ENCODE assay signal across 8 cellular contexts in genomic region chr19:45994989-45995714, GRCh38. TPM values are rescaled to one million over a fixed set of nuclear protein-coding genes. Genes with fewer than 3 reads are reported as not detected.
DNase-seq lines count a peak whose midpoint lies in the region; ATAC-seq and TF ChIP-seq lines count a peak whose summit lies in the region.

TSS of gene CCDC61 (plus strand) at chr19:45995467. CDS start at chr19:46003019, 7,552 bp downstream.

- no peaks in the 10 kb centered on the region for H4K20me1 ChIP-seq in SU-DHL-6 (ENCODE audit: low read depth, low read length)

- H3K36me3 ChIP-seq in SU-DHL-6 (ENCODE audit: low read length) (no peaks in the 10 kb centered on the region), heart left ventricle (peaks cover 0 to 5% (median 0%) of the 10 kb centered on the region in 9 donors), upper lobe of right lung (no peaks in the 10 kb centered on the region)

- H3K27me3 Mint-ChIP-seq in activated naive CD8-positive, alpha-beta T cell treated with anti-CD3 and anti-CD28 coated beads, Interleukin-2, amount 50 U/mL, for 24 hours: peaks cover 13% of the 10 kb centered on the region

- H3K4me1 ChIP-seq in heart left ventricle: peaks cover 3 to 20% (median 13%) of the 10 kb centered on the region in 12 donors
- peaks cover 11% of the 10 kb centered on the region for H3K4me1 ChIP-seq in upper lobe of right lung

- no peak within 1 kb of the TSS for H3K27ac Mint-ChIP-seq in activated naive CD8-positive, alpha-beta T cell treated with anti-CD3 and anti-CD28 coated beads, Interleukin-2, amount 50 U/mL, for 24 hours

- peak within 1 kb of the TSS; percentile 100 for H3K4me2 ChIP-seq in SU-DHL-6 (ENCODE audit: low read depth, low read length, poor library complexity, severe bottlenecking)

- H3K79me2 ChIP-seq in SU-DHL-6 (ENCODE audit: insufficient read depth, low read length): 0 out of 2 replicates have a peak, but pooled peaks cover 5% of the 10 kb centered on the region

- H3K4me3 ChIP-seq in GM12865 (ENCODE audit: low read depth, low read length) (peak within 1 kb of the TSS; percentile 87), SU-DHL-6 (ENCODE audit: insufficient read depth, low read length, poor library complexity, severe bottlenecking) (peak within 1 kb of the TSS; percentile 94), heart left ventricle (peak within 1 kb of the TSS; percentile 61 to 91 (median 76)), upper lobe of right lung (peak within 1 kb of the TSS; percentile 83)

- H3K4me3 Mint-ChIP-seq in activated naive CD8-positive, alpha-beta T cell treated with anti-CD3 and anti-CD28 coated beads, Interleukin-2, amount 50 U/mL, for 24 hours: no peak within 1 kb of the TSS

- no peaks in the 10 kb centered on the region for H3K9me3 Mint-ChIP-seq in activated naive CD8-positive, alpha-beta T cell treated with anti-CD3 and anti-CD28 coated beads, Interleukin-2, amount 50 U/mL, for 24 hours

- H3K27me3 ChIP-seq in SU-DHL-6 (ENCODE audit: low read length) (no peaks in the 10 kb centered on the region), heart left ventricle (peaks cover 0 to 12% (median 0%) of the 10 kb centered on the region in 9 donors), upper lobe of right lung (no peaks in the 10 kb centered on the region)

- TF ChIP-seq CTCF in GM12865 (IDR thresholded peaks at IDR 0.05; ENCODE audit: insufficient read depth, low read depth, low read length, missing control alignments) (no peak), SU-DHL-6 (IDR thresholded peaks at IDR 0.05; ENCODE audit: insufficient read depth, low read length, poor library complexity, severe bottlenecking) (no peak), heart left ventricle (IDR thresholded peaks at IDR 0.05) (no peak), upper lobe of right lung (IDR thresholded peaks at IDR 0.05) (no peak)

- intact Hi-C loops in heart left ventricle (cut with DNase I): loop anchor here in 2 of 10 donors (2.0 to 5.0 kb wide), 2 partner anchors 68 to 92 kb away; partner anchors contain the start of gene MYPOP (in 1 of the 2)
- intact Hi-C loops in upper lobe of right lung (cut with DNase I): no loop called here

- no peaks in the 10 kb centered on the region for H3K9me2 ChIP-seq in SU-DHL-6 (replicated peaks; ENCODE audit: insufficient read depth, low read length)

- H3K9ac ChIP-seq in SU-DHL-6 (ENCODE audit: low read length): peak within 1 kb of the TSS; percentile 89

- TF ChIP-seq POLR2A in heart left ventricle (IDR thresholded peaks at IDR 0.05): peak in 1 of 2 donors; percentile 94

- DNase-seq in GM12865 (ENCODE audit: low read depth): peak; percentile 99
- peak; percentile 99 to 100 (median 100) for DNase-seq in NCI-H1417 (lab: John Stamatoyannopoulos, UW)
- peak; percentile 94 for DNase-seq in activated naive CD8-positive, alpha-beta T cell treated with anti-CD3 and anti-CD28 coated beads, Interleukin-2, amount 50 U/mL, for 24 hours
- peak; percentile 94 to 96 (median 95) for DNase-seq in heart left ventricle
- peak; percentile 100 for DNase-seq in pons (ENCODE audit: low spot score)
- peak; percentile 95 for DNase-seq in upper lobe of right lung

- H3K36me3 Mint-ChIP-seq in activated naive CD8-positive, alpha-beta T cell treated with anti-CD3 and anti-CD28 coated beads, Interleukin-2, amount 50 U/mL, for 24 hours (ENCODE audit: low read depth): peaks cover 7% of the 10 kb centered on the region

- H3K4me1 Mint-ChIP-seq in activated naive CD8-positive, alpha-beta T cell treated with anti-CD3 and anti-CD28 coated beads, Interleukin-2, amount 50 U/mL, for 24 hours: peaks cover 16% of the 10 kb centered on the region

- H3K9me3 ChIP-seq in SU-DHL-6 (ENCODE audit: insufficient read depth, low read length): no peaks in the 10 kb centered on the region
- no peaks in the 10 kb centered on the region for H3K9me3 ChIP-seq in heart left ventricle
- H3K9me3 ChIP-seq in upper lobe of right lung: no peaks in the 10 kb centered on the region

- ATAC-seq in HG02759 (IDR thresholded peaks at IDR 0.05; ENCODE audit: unreplicated experiment): peak; percentile 95
- ATAC-seq in activated naive CD8-positive, alpha-beta T cell treated with anti-CD3 and anti-CD28 coated beads, Interleukin-2, amount 50 U/mL, for 24 hours: peak; percentile 98
- peak; percentile 99 for ATAC-seq in heart left ventricle
- peak; percentile 98 for ATAC-seq in upper lobe of right lung

- H3K27ac ChIP-seq in SU-DHL-6 (ENCODE audit: low read depth, low read length): peak within 1 kb of the TSS; percentile 45
- peak within 1 kb of the TSS in 11 of 12 donors; percentile 64 to 89 (median 76) for H3K27ac ChIP-seq in heart left ventricle
- H3K27ac ChIP-seq in upper lobe of right lung: peak within 1 kb of the TSS; percentile 83

- WGBS in heart left ventricle, 4 donors: 0% methylated on average over 32 to 34 of the region's 34 CpGs

- no peaks in the 10 kb centered on the region for H3F3A ChIP-seq in SU-DHL-6 (ENCODE audit: insufficient read depth)

- H2AFZ ChIP-seq in SU-DHL-6 (ENCODE audit: low read depth, low read length, severe bottlenecking): peak within 1 kb of the TSS; percentile 100

RNA-seq across cellular contexts. Expression of gene CCDC61, which starts in this region (rescaled TPM):
- total RNA-seq in heart left ventricle (10 to 100 TPM in 2 of 9 donors, 1 to 10 TPM in 7; 4.1 to 13.7 (median 7.1) TPM), upper lobe of right lung (15.4 TPM)
- 1 to 10 TPM; 6.4 to 6.8 TPM for polyA plus RNA-seq in heart left ventricle

Comparison
In these comparisons a context has a peak if more than half of its experiments do, and no peak if none do; other contexts are left out.
1. Peak in every context shown above with its lines: DNase-seq, ATAC-seq, H3K4me3 ChIP-seq and H3K27ac ChIP-seq.